Comparison of ENCODE assay signal across 16 cellular contexts in genomic region chr4:130812117-130812765, GRCh38.
DNase-seq lines count a peak whose midpoint lies in the region; ATAC-seq and TF ChIP-seq lines count a peak whose summit lies in the region.
"Had no signal": no experiment of that assay in that cellular context is flagged by ENCODE, and none has a peak within 500 bp of the region (broad histone marks: within the 10 kb centered on the region; RNA-seq: fewer than 3 reads in every experiment).

No MANE protein-coding gene starts in this region.

- H2BK5ac ChIP-seq in neuronal stem cell (ENCODE audit: low read length), result no peak overlapping the region

- no peak overlapping the region for H2BK120ac ChIP-seq in neuronal stem cell (ENCODE audit: low read depth, low read length)

- no peak overlapping the region for H2AK5ac ChIP-seq in neuronal stem cell (ENCODE audit: low read depth, low read length)

- H4K8ac ChIP-seq in neuronal stem cell (ENCODE audit: low read depth, low read length), result no peak overlapping the region

- H3K27ac ChIP-seq in DND-41 (ENCODE audit: low read length) (no peak overlapping the region), neuronal stem cell (replicated peaks; ENCODE audit: low read length) (no peak overlapping the region), osteoblast (ENCODE audit: low read depth, low read length) (no peak overlapping the region), GM23248 (no peak overlapping the region)
- H3K27ac ChIP-seq: Peyer's patch had no signal

- H3K18ac ChIP-seq in neuronal stem cell (ENCODE audit: low read length), result no peak overlapping the region

- in situ Hi-C loops in GM23248 (cut with MboI), result no loop called here

- no peak overlapping the region for H2BK15ac ChIP-seq in neuronal stem cell (ENCODE audit: low read length)

- no peak overlapping the region for H3K4me2 ChIP-seq in DND-41 (ENCODE audit: insufficient read depth, low read length)
- no peak overlapping the region for H3K4me2 ChIP-seq in neuronal stem cell (ENCODE audit: insufficient read depth, low read length, poor library complexity, severe bottlenecking)
- no peak overlapping the region for H3K4me2 ChIP-seq in osteoblast (ENCODE audit: insufficient read depth, low read length)
- no peak overlapping the region for H3K4me2 ChIP-seq in GM23248 (ENCODE audit: unreplicated experiment)

- H2BK12ac ChIP-seq in neuronal stem cell (ENCODE audit: low read length), result no peak overlapping the region

- no peak overlapping the region for H3K4ac ChIP-seq in neuronal stem cell (ENCODE audit: low read length)

- H3K4me3 ChIP-seq in DND-41 (ENCODE audit: low read depth in 1 of 2, low read length in 2 of 2), result no peak overlapping the region
- no peak overlapping the region for H3K4me3 ChIP-seq in neuronal stem cell (ENCODE audit: low read length in 2 of 2)
- no peak overlapping the region for H3K4me3 ChIP-seq in osteoblast (ENCODE audit: insufficient read depth, low read length)
- H3K4me3 ChIP-seq in GM23248, result no peak overlapping the region
- H3K4me3 ChIP-seq: Peyer's patch had no signal

- H3K79me2 ChIP-seq in DND-41 (ENCODE audit: insufficient read depth, low read length) (no peaks in the 10 kb centered on the region), osteoblast (ENCODE audit: insufficient read depth, low read length) (no peaks in the 10 kb centered on the region), GM23248 (ENCODE audit: insufficient read depth) (no peaks in the 10 kb centered on the region)

- H3K36me3 ChIP-seq in DND-41 (ENCODE audit: insufficient read depth, low read length) (no peaks in the 10 kb centered on the region), neuronal stem cell (replicated peaks in 1 of 2; ENCODE audit: control insufficient read depth in 2 of 2, insufficient read depth in 2 of 2, low read length in 2 of 2) (no peaks in the 10 kb centered on the region), osteoblast (ENCODE audit: insufficient read depth, low read length) (no peaks in the 10 kb centered on the region), GM23248 (ENCODE audit: low read depth) (no peaks in the 10 kb centered on the region)
- H3K36me3 ChIP-seq: Peyer's patch had no signal

- no peak for ATAC-seq in DND-41 (ENCODE audit: insufficient read depth, low read depth)
- no peak for ATAC-seq in HG02970 (IDR thresholded peaks at IDR 0.05; ENCODE audit: low FRiP score, unreplicated experiment)
- ATAC-seq: CD8-positive, alpha-beta T cell had no signal

- H4K20me1 ChIP-seq in DND-41 (ENCODE audit: insufficient read depth, low read length), result no peaks in the 10 kb centered on the region
- no peaks in the 10 kb centered on the region for H4K20me1 ChIP-seq in osteoblast (ENCODE audit: insufficient read depth, low read length)
- H4K20me1 ChIP-seq in GM23248 (ENCODE audit: insufficient read depth), result no peaks in the 10 kb centered on the region

- DNase-seq in DND-41 (no peak), NCI-H128 (lab: John Stamatoyannopoulos, UW; ENCODE audit: unreplicated experiment) (peak; percentile 38), astrocyte of the hippocampus (ENCODE audit: low read depth, low spot score) (peak; percentile 23), neuronal stem cell (ENCODE audit: low spot score) (no peak), osteoblast (ENCODE audit: insufficient read length, low spot score, missing footprints) (no peak), GM23248 (no peak)
- DNase-seq: CD8-positive, alpha-beta T cell; H7; Kasumi-1; NCI-H1436 treated with DMSO at 0.1 percent for 48 hours; NCI-H2081; NCI-H226; NCI-H774; Peyer's patch; SIG-M5 had no signal

- no peak overlapping the region for H4K91ac ChIP-seq in neuronal stem cell (ENCODE audit: low read depth, low read length, poor library complexity)

- no peak overlapping the region for H3K14ac ChIP-seq in neuronal stem cell (ENCODE audit: low read length)

- no peak overlapping the region for H3K9ac ChIP-seq in DND-41 (ENCODE audit: low read depth, low read length)
- H3K9ac ChIP-seq in neuronal stem cell (ENCODE audit: low read depth, low read length, poor library complexity), result no peak overlapping the region
- no peak overlapping the region for H3K9ac ChIP-seq in GM23248

- H2AFZ ChIP-seq in DND-41 (ENCODE audit: low read depth, low read length), result 0 out of 2 replicates have a peak overlapping the region, but pooled peaks have one; percentile 19
- H2AFZ ChIP-seq in neuronal stem cell (ENCODE audit: low read length), result peak overlapping the region; percentile 19
- H2AFZ ChIP-seq in osteoblast (ENCODE audit: low read length), result no peak overlapping the region
- H2AFZ ChIP-seq in GM23248, result no peak overlapping the region

- TF ChIP-seq CTCF in DND-41 (IDR thresholded peaks at IDR 0.05; ENCODE audit: borderline replicate concordance, extremely low read depth, low read length, poor library complexity, severe bottlenecking), result no peak
- TF ChIP-seq CTCF in osteoblast (IDR thresholded peaks at IDR 0.05; ENCODE audit: extremely low read depth, low read depth, low read length), result no peak

- no peaks in the 10 kb centered on the region for H3F3A ChIP-seq in GM23248 (ENCODE audit: insufficient read depth)

- H3K27me3 ChIP-seq in DND-41 (ENCODE audit: insufficient read depth, low read length, poor library complexity) (no peaks in the 10 kb centered on the region), neuronal stem cell (ENCODE audit: control insufficient read depth in 3 of 3, insufficient read depth in 3 of 3, low read depth in 1 of 3, low read length in 3 of 3) (no peaks in the 10 kb centered on the region), osteoblast (ENCODE audit: insufficient read depth, low read length) (no peaks in the 10 kb centered on the region), GM23248 (replicated peaks; ENCODE audit: insufficient read depth) (no peaks in the 10 kb centered on the region)
- H3K27me3 ChIP-seq: Peyer's patch had no signal

- H3K79me1 ChIP-seq in neuronal stem cell (ENCODE audit: low read depth, low read length), result no peaks in the 10 kb centered on the region

- WGBS in neuronal stem cell (ENCODE audit: extremely low coverage in 2 of 2, insufficient read length in 2 of 2, insufficient replicate concordance in 1 of 2), 2 donors, result no CpG with 5 or more reads among the region's 2 CpGs
- 0% methylated on average over 2 of the region's 2 CpGs for WGBS in GM23248 (ENCODE audit: low coverage in 1 of 2, low lambda C conversion rate in 2 of 2, missing lambda C conversion rate in 2 of 2), 2 experiments

- H3K9me2 ChIP-seq in GM23248 (ENCODE audit: insufficient read depth), result no peaks in the 10 kb centered on the region

- no peak overlapping the region for H3K23ac ChIP-seq in neuronal stem cell (ENCODE audit: low read depth, low read length, poor library complexity)

- no peaks in the 10 kb centered on the region for H3K4me1 ChIP-seq in DND-41 (ENCODE audit: insufficient read depth, low read length)
- H3K4me1 ChIP-seq in neuronal stem cell (ENCODE audit: control insufficient read depth in 2 of 2, insufficient read depth in 1 of 2, low read depth in 1 of 2, low read length in 2 of 2), result no peaks in the 10 kb centered on the region
- H3K4me1 ChIP-seq in osteoblast (ENCODE audit: insufficient read depth, low read length), result no peaks in the 10 kb centered on the region
- H3K4me1 ChIP-seq in GM23248 (ENCODE audit: insufficient read depth), result no peaks in the 10 kb centered on the region
- H3K4me1 ChIP-seq: Peyer's patch had no signal

- H3K9me3 ChIP-seq in DND-41 (ENCODE audit: insufficient read depth, low read length, severe bottlenecking) (no peaks in the 10 kb centered on the region), neuronal stem cell (replicated peaks in 1 of 2; ENCODE audit: control insufficient read depth in 2 of 2, insufficient read depth in 1 of 2, low read depth in 1 of 2, low read length in 2 of 2) (no peaks in the 10 kb centered on the region), osteoblast (ENCODE audit: low read depth, low read length) (no peaks in the 10 kb centered on the region), GM23248 (ENCODE audit: low read depth) (peaks cover 3% of the 10 kb centered on the region)
- H3K9me3 ChIP-seq: Peyer's patch had no signal

Comparison
In these comparisons a context has a peak if more than half of its experiments do, and no peak if none do; other contexts are left out.
1. DNase-seq: peak in NCI-H128 (single experiment) and astrocyte of the hippocampus (single experiment); none in DND-41 (single experiment), neuronal stem cell (single experiment), osteoblast (single experiment) and GM23248 (single experiment).
2. H2AFZ ChIP-seq: peak in DND-41 (single experiment) and neuronal stem cell (single experiment); none in osteoblast (single experiment) and GM23248 (single experiment).